24 cellular contexts compared by ENCODE assay signal in genomic region chr4:12689457-12689856, GRCh38.
"Had no signal": no experiment of that assay in that cellular context is flagged by ENCODE, and none has a peak within 500 bp of the region (broad histone marks: within the 10 kb centered on the region; RNA-seq: fewer than 3 reads in every experiment).

No MANE protein-coding gene starts in this region.

- H3K4me1 ChIP-seq: esophagus muscularis mucosa, gastrocnemius medialis, left lung, neural progenitor cell, parathyroid adenoma, right lobe of liver, thyroid gland, vagina had no signal

- H3K4me3 ChIP-seq: dorsolateral prefrontal cortex, esophagus muscularis mucosa, gastrocnemius medialis, left lung, neural progenitor cell, right lobe of liver, thyroid gland, vagina had no signal

- H3K27ac ChIP-seq: dorsolateral prefrontal cortex, esophagus muscularis mucosa, gastrocnemius medialis, left lung, neural progenitor cell, parathyroid adenoma, right lobe of liver, thyroid gland, vagina had no signal

- H3K4me3 Mint-ChIP-seq: naive thymus-derived CD4-positive, alpha-beta T cell; nephron; neural progenitor cell; stimulated activated naive CD8-positive, alpha-beta T cell treated with anti-CD3 and anti-CD28 coated beads, Interleukin-15, amount 100 ng/mL, for 72 hours had no signal

- H3K9me3 Mint-ChIP-seq: nephron, neural progenitor cell had no signal

- H3K36me3 ChIP-seq: esophagus muscularis mucosa, gastrocnemius medialis, left lung, neural progenitor cell, right lobe of liver, thyroid gland, vagina had no signal

- H3K9ac ChIP-seq: neural progenitor cell, parathyroid adenoma had no signal

- H3K9me3 ChIP-seq: esophagus muscularis mucosa, gastrocnemius medialis, left lung, right lobe of liver, thyroid gland, vagina had no signal

- DNase-seq: dorsolateral prefrontal cortex; effector CD4-positive, alpha-beta T cell; gastrocnemius medialis; head of caudate nucleus; kidney; left cardiac atrium; left lung; mesendoderm; midbrain; naive thymus-derived CD4-positive, alpha-beta T cell; right lobe of liver; small intestine; stimulated activated CD4-positive, alpha-beta T cell treated with anti-CD3 and anti-CD28 coated beads, Interleukin-15, amount 100 ng/mL, for 24 hours; stimulated activated CD4-positive, alpha-beta T cell treated with anti-CD3 and anti-CD28 coated beads, Interleukin-2, amount 100 ng/mL, for 48 hours; stimulated activated naive CD4-positive, alpha-beta T cell; stimulated activated naive CD8-positive, alpha-beta T cell treated with anti-CD3 and anti-CD28 coated beads, Interleukin-15, amount 100 ng/mL, for 72 hours; thyroid gland; trophoblast cell had no signal

- H3K27me3 Mint-ChIP-seq: progenitor cell of endocrine pancreas; stimulated activated naive CD8-positive, alpha-beta T cell treated with anti-CD3 and anti-CD28 coated beads, Interleukin-15, amount 100 ng/mL, for 72 hours had no signal

- ATAC-seq: gastrocnemius medialis; left cardiac atrium; left lung; naive thymus-derived CD4-positive, alpha-beta T cell; right lobe of liver; stimulated activated naive CD8-positive, alpha-beta T cell treated with anti-CD3 and anti-CD28 coated beads, Interleukin-15, amount 100 ng/mL, for 72 hours had no signal

- H2AFZ ChIP-seq: neural progenitor cell, parathyroid adenoma had no signal

- H3K4me1 Mint-ChIP-seq: naive thymus-derived CD4-positive, alpha-beta T cell; nephron; neural progenitor cell; stimulated activated naive CD8-positive, alpha-beta T cell treated with anti-CD3 and anti-CD28 coated beads, Interleukin-15, amount 100 ng/mL, for 72 hours had no signal

- H3K27ac Mint-ChIP-seq: naive thymus-derived CD4-positive, alpha-beta T cell; nephron; neural progenitor cell; progenitor cell of endocrine pancreas; stimulated activated naive CD8-positive, alpha-beta T cell treated with anti-CD3 and anti-CD28 coated beads, Interleukin-15, amount 100 ng/mL, for 72 hours had no signal

- H3K4me2 ChIP-seq: neural progenitor cell had no signal

- H3K79me2 ChIP-seq: parathyroid adenoma had no signal

- H3K27me3 ChIP-seq: esophagus muscularis mucosa, gastrocnemius medialis, left lung, neural progenitor cell, right lobe of liver, thyroid gland, vagina had no signal

- H3K36me3 Mint-ChIP-seq: naive thymus-derived CD4-positive, alpha-beta T cell; neural progenitor cell had no signal
